28 cellular contexts compared by ENCODE assay signal in genomic region chr3:117510396-117510795, GRCh38.
DNase-seq lines count a peak whose midpoint lies in the region; TF ChIP-seq lines count a peak whose summit lies in the region.
"Had no signal": no experiment of that assay in that cellular context is flagged by ENCODE, and none has a peak within 500 bp of the region (broad histone marks: within the 10 kb centered on the region; RNA-seq: fewer than 3 reads in every experiment).

No MANE protein-coding gene starts in this region.

- H3K4me1 ChIP-seq in osteoblast (ENCODE audit: insufficient read depth, low read length): no peaks in the 10 kb centered on the region
- H3K4me1 ChIP-seq: heart left ventricle, sigmoid colon, suprapubic skin had no signal

- no peaks in the 10 kb centered on the region for H4K20me1 ChIP-seq in osteoblast (ENCODE audit: insufficient read depth, low read length)

- H3K79me2 ChIP-seq in osteoblast (ENCODE audit: insufficient read depth, low read length): no peaks in the 10 kb centered on the region

- no peak for TF ChIP-seq CTCF in fibroblast of pulmonary artery (IDR thresholded peaks at IDR 0.05; ENCODE audit: low read length, missing control alignments)
- TF ChIP-seq CTCF in osteoblast (IDR thresholded peaks at IDR 0.05; ENCODE audit: extremely low read depth, low read depth, low read length): no peak

- DNase-seq in EH (ENCODE audit: low read depth) (peak; percentile 36), HS-5 (ENCODE audit: low read depth) (peak; percentile 38), fibroblast of pulmonary artery (ENCODE audit: low read depth) (peak; percentile 6), osteoblast (ENCODE audit: insufficient read length, low spot score, missing footprints) (peak; percentile 56), NCI-H345 treated with DMSO at 0.1 percent for 48 hours (lab: John Stamatoyannopoulos, UW; ENCODE audit: unreplicated experiment) (no peak), NCI-H1092 treated with DMSO at 0.1 percent for 48 hours (lab: John Stamatoyannopoulos, UW) (no peak), SK-N-DZ (ENCODE audit: low spot score) (no peak), NCI-H1694 treated with DMSO at 0.1 percent for 48 hours (lab: John Stamatoyannopoulos, UW) (no peak)
- DNase-seq: activated CD4-positive, CD25-positive, alpha-beta regulatory T cell treated with anti-CD3 and anti-CD28 coated beads, Interleukin-2, amount 50 U/mL, for 72 hours; activated CD8-positive, alpha-beta T cell treated with anti-CD3 and anti-CD28 coated beads for 36 hours; CD4-positive, CD25-positive, alpha-beta regulatory T cell; cerebellar nuclear complex; DND-41; dorsolateral prefrontal cortex; heart left ventricle; KBM-7; left cardiac atrium; MM.1S; NCI-H1436; NCI-H2107; NCI-H446; NCI-H774; sigmoid colon; stimulated activated CD4-positive, alpha-beta T cell treated with anti-CD3 and anti-CD28 coated beads, Interleukin-15, amount 100 ng/mL, for 24 hours; stimulated activated naive CD4-positive, alpha-beta T cell; T-helper 17 cell had no signal

- H3K4me3 ChIP-seq in fibroblast of pulmonary artery (replicated peaks; ENCODE audit: low read depth, low read length) (no peak overlapping the region), osteoblast (ENCODE audit: insufficient read depth, low read length) (no peak overlapping the region)
- H3K4me3 ChIP-seq: dorsolateral prefrontal cortex, heart left ventricle, sigmoid colon, SK-N-MC, suprapubic skin had no signal

- H3K27ac ChIP-seq in osteoblast (ENCODE audit: low read depth, low read length): no peak overlapping the region
- H3K27ac ChIP-seq: heart left ventricle, sigmoid colon, SK-N-MC, suprapubic skin had no signal

- no peaks in the 10 kb centered on the region for H3K36me3 ChIP-seq in osteoblast (ENCODE audit: insufficient read depth, low read length)
- H3K36me3 ChIP-seq: heart left ventricle, sigmoid colon, suprapubic skin had no signal

- no peak overlapping the region for H3K4me2 ChIP-seq in osteoblast (ENCODE audit: insufficient read depth, low read length)

- no peaks in the 10 kb centered on the region for H3K9me3 ChIP-seq in osteoblast (ENCODE audit: low read depth, low read length)
- H3K9me3 ChIP-seq: sigmoid colon, suprapubic skin had no signal

- H3K27me3 ChIP-seq in osteoblast (ENCODE audit: insufficient read depth, low read length): no peaks in the 10 kb centered on the region
- H3K27me3 ChIP-seq: dorsolateral prefrontal cortex, heart left ventricle, sigmoid colon, suprapubic skin had no signal

- H2AFZ ChIP-seq in osteoblast (ENCODE audit: low read length): no peak overlapping the region

Comparison
In these comparisons a context has a peak if more than half of its experiments do, and no peak if none do; other contexts are left out.
1. DNase-seq: peak in EH (single experiment), HS-5 (single experiment), fibroblast of pulmonary artery (single experiment) and osteoblast (single experiment); none in NCI-H345 treated with DMSO at 0.1 percent for 48 hours (single experiment), NCI-H1092 treated with DMSO at 0.1 percent for 48 hours (single experiment), SK-N-DZ (single experiment) and NCI-H1694 treated with DMSO at 0.1 percent for 48 hours (single experiment).